Comparison of ENCODE assay signal across 20 cellular contexts in genomic region chr22:47030143-47030641, GRCh38.
DNase-seq lines count a peak whose midpoint lies in the region; ATAC-seq, FAIRE-seq and TF ChIP-seq lines count a peak whose summit lies in the region.
"Had no signal": no experiment of that assay in that cellular context is flagged by ENCODE, and none has a peak within 500 bp of the region (broad histone marks: within the 10 kb centered on the region; RNA-seq: fewer than 3 reads in every experiment).

No MANE protein-coding gene starts in this region.

- H4K20me1 ChIP-seq in GM23248 (ENCODE audit: insufficient read depth) (no peaks in the 10 kb centered on the region), astrocyte (ENCODE audit: insufficient read depth, low read length) (peaks cover 38% of the 10 kb centered on the region)

- H3K27ac ChIP-seq in GM23248 (peak overlapping the region; percentile 83), astrocyte (ENCODE audit: low read depth, low read length) (no peak overlapping the region), gastroesophageal sphincter (peak overlapping the region in 2 of 4 donors; percentile 35 to 50), prostate gland (peak overlapping the region; percentile 50 to 56), tibial artery (no peak overlapping the region), gastrocnemius medialis (no peak overlapping the region)

- TF ChIP-seq CTCF in astrocyte (IDR thresholded peaks at IDR 0.05; ENCODE audit: insufficient read depth, low read depth, low read length), result no peak
- no peak for TF ChIP-seq CTCF in gastroesophageal sphincter (IDR thresholded peaks at IDR 0.05)
- TF ChIP-seq CTCF in prostate gland (IDR thresholded peaks at IDR 0.05), result no peak
- TF ChIP-seq CTCF in natural killer cell (IDR thresholded peaks at IDR 0.05), result no peak
- no peak for TF ChIP-seq CTCF in tibial artery (IDR thresholded peaks at IDR 0.05)
- TF ChIP-seq CTCF in gastrocnemius medialis (IDR thresholded peaks at IDR 0.05 in 4 of 5, conservative IDR thresholded peaks at IDR 0.05 in 1 of 5), result no peak
- TF ChIP-seq CTCF in glutamatergic neuron (IDR thresholded peaks at IDR 0.05; ENCODE audit: partially characterized antibody, unreplicated experiment), result no peak

- FAIRE-seq in astrocyte (lab: Jason Lieb, UNC), result no peak
- FAIRE-seq: K562 had no signal

- DNase-seq in GM23248, result peak; percentile 81
- peak; percentile 18 for DNase-seq in astrocyte (ENCODE audit: low read depth)
- DNase-seq in prostate gland (ENCODE audit: low spot score), result no peak
- DNase-seq in natural killer cell, result no peak
- no peak for DNase-seq in tibial artery
- no peak for DNase-seq in gastrocnemius medialis
- DNase-seq in glutamatergic neuron, result no peak
- DNase-seq: activated CD4-positive, CD25-positive, alpha-beta regulatory T cell treated with anti-CD3 and anti-CD28 coated beads, Interleukin-2, amount 50 U/mL, for 72 hours; COR-L47; H7; NCI-H1048; NCI-H2171 treated with DMSO at 0.1 percent for 48 hours; stimulated activated CD4-positive, alpha-beta T cell treated with anti-CD3 and anti-CD28 coated beads, Interleukin-1b, Interleukin-23, amount 100 ng/mL, for 48 hours; stomach had no signal

- H3K9me3 ChIP-seq in GM23248 (ENCODE audit: low read depth) (no peaks in the 10 kb centered on the region), astrocyte (ENCODE audit: insufficient read depth, low read depth, low read length) (no peaks in the 10 kb centered on the region), gastroesophageal sphincter (no peaks in the 10 kb centered on the region), prostate gland (no peaks in the 10 kb centered on the region), tibial artery (no peaks in the 10 kb centered on the region), gastrocnemius medialis (no peaks in the 10 kb centered on the region)
- H3K9me3 ChIP-seq: stomach had no signal

- WGBS in GM23248 (ENCODE audit: low coverage in 1 of 2, low lambda C conversion rate in 2 of 2, missing lambda C conversion rate in 2 of 2), 2 experiments, result 16 to 18% methylated on average over 7 of the region's 7 CpGs
- WGBS in gastroesophageal sphincter (ENCODE audit: low coverage in 1 of 2), 2 donors, result 47 to 56% methylated on average over 6 to 7 of the region's 7 CpGs
- WGBS in prostate gland, result 46% methylated on average over 7 of the region's 7 CpGs

- no peaks in the 10 kb centered on the region for H3K79me2 ChIP-seq in GM23248 (ENCODE audit: insufficient read depth)
- H3K79me2 ChIP-seq in astrocyte (ENCODE audit: insufficient read depth, low read length), result no peaks in the 10 kb centered on the region

- H3K27ac Mint-ChIP-seq in astrocyte (ENCODE audit: unreplicated experiment), result no peak overlapping the region
- H3K27ac Mint-ChIP-seq in natural killer cell, result no peak overlapping the region
- no peak overlapping the region for H3K27ac Mint-ChIP-seq in glutamatergic neuron (ENCODE audit: unreplicated experiment)
- H3K27ac Mint-ChIP-seq: B cell; T-helper 2 cell treated with Interferon-gamma antibody and Interleukin-4, amounts not matched to agents 5 μg/mL and 100 μg/mL, for 36 hours had no signal

- H3K9me3 Mint-ChIP-seq in astrocyte (ENCODE audit: unreplicated experiment) (no peaks in the 10 kb centered on the region), natural killer cell (no peaks in the 10 kb centered on the region), glutamatergic neuron (ENCODE audit: unreplicated experiment) (peaks cover 5% of the 10 kb centered on the region)
- H3K9me3 Mint-ChIP-seq: central memory CD8-positive, alpha-beta T cell; T-helper 2 cell treated with Interferon-gamma antibody and Interleukin-4, amounts not matched to agents 5 μg/mL and 100 μg/mL, for 36 hours had no signal

- intact Hi-C loops in prostate gland (cut with DNase I) (no loop called here), natural killer cell (cut with micrococcal nuclease) (no loop called here), tibial artery (cut with DNase I; ENCODE audit: low total_unique reads) (no loop called here), gastrocnemius medialis (cut with DNase I; ENCODE audit: low total_unique reads) (no loop called here)

- H3K27me3 ChIP-seq in GM23248 (replicated peaks; ENCODE audit: insufficient read depth) (no peaks in the 10 kb centered on the region), astrocyte (ENCODE audit: insufficient read depth, low read length) (no peaks in the 10 kb centered on the region), gastroesophageal sphincter (no peaks in the 10 kb centered on the region), prostate gland (replicated peaks; ENCODE audit: insufficient read depth) (no peaks in the 10 kb centered on the region), tibial artery (no peaks in the 10 kb centered on the region), gastrocnemius medialis (no peaks in the 10 kb centered on the region)
- H3K27me3 ChIP-seq: stomach had no signal

- H3K4me1 ChIP-seq in GM23248 (ENCODE audit: insufficient read depth) (peaks cover 10% of the 10 kb centered on the region), astrocyte (ENCODE audit: insufficient read depth, low read length) (no peaks in the 10 kb centered on the region), gastroesophageal sphincter (peaks cover 0 to 30% (median 4%) of the 10 kb centered on the region in 3 donors), prostate gland (replicated peaks) (no peaks in the 10 kb centered on the region), tibial artery (peaks cover 0 to 6% (median 0%) of the 10 kb centered on the region in 4 donors), gastrocnemius medialis (no peaks in the 10 kb centered on the region)

- H3K4me3 ChIP-seq in GM23248 (peak overlapping the region; percentile 39; the same call in 1 of the 2 replicates), astrocyte (ENCODE audit: insufficient read depth, low read depth, low read length) (no peak overlapping the region), gastroesophageal sphincter (no peak overlapping the region), prostate gland (no peak overlapping the region), tibial artery (no peak overlapping the region), gastrocnemius medialis (no peak overlapping the region)
- H3K4me3 ChIP-seq: K562, stomach had no signal

- 0 out of 2 replicates have a peak, but pooled peaks cover 8% of the 10 kb centered on the region for H3F3A ChIP-seq in GM23248 (ENCODE audit: insufficient read depth)

- H3K9ac ChIP-seq in GM23248 (peak overlapping the region; percentile 75), astrocyte (ENCODE audit: low read length) (no peak overlapping the region)

- H3K36me3 ChIP-seq in GM23248 (ENCODE audit: low read depth) (no peaks in the 10 kb centered on the region), astrocyte (ENCODE audit: insufficient read depth, low read length) (no peaks in the 10 kb centered on the region), gastroesophageal sphincter (no peaks in the 10 kb centered on the region), prostate gland (no peaks in the 10 kb centered on the region), tibial artery (peaks cover 0 to 5% (median 0%) of the 10 kb centered on the region in 3 donors), gastrocnemius medialis (no peaks in the 10 kb centered on the region)
- H3K36me3 ChIP-seq: stomach had no signal

- no peaks in the 10 kb centered on the region for H3K9me2 ChIP-seq in GM23248 (ENCODE audit: insufficient read depth)

- ATAC-seq in gastroesophageal sphincter, result peak; percentile 26
- ATAC-seq in natural killer cell, result no peak
- no peak for ATAC-seq in gastrocnemius medialis
- ATAC-seq: K562, Panc1 had no signal

- TF ChIP-seq EP300 in gastroesophageal sphincter (IDR thresholded peaks at IDR 0.05), result no peak

- H3K4me1 Mint-ChIP-seq in astrocyte (ENCODE audit: low read depth, unreplicated experiment) (no peaks in the 10 kb centered on the region), natural killer cell (peaks cover 16 to 36% of the 10 kb centered on the region in 2 donors), glutamatergic neuron (ENCODE audit: low read depth, unreplicated experiment) (peaks cover 15% of the 10 kb centered on the region)

- in situ Hi-C loops in GM23248 (cut with MboI), result no loop called here
- in situ Hi-C loops in gastrocnemius medialis (cut with MboI; ENCODE audit: low sequenced_read_pairs in 4 of 4), result no loop called here

- no peak for TF ChIP-seq POLR2A in gastroesophageal sphincter (IDR thresholded peaks at IDR 0.05)
- no peak for TF ChIP-seq POLR2A in prostate gland (IDR thresholded peaks at IDR 0.05)
- no peak for TF ChIP-seq POLR2A in gastrocnemius medialis (IDR thresholded peaks at IDR 0.05)

- H2AFZ ChIP-seq in GM23248 (0 out of 2 replicates have a peak overlapping the region, but pooled peaks have one; percentile 15), astrocyte (ENCODE audit: low read depth, low read length) (no peak overlapping the region)

- H3K4me2 ChIP-seq in GM23248 (ENCODE audit: unreplicated experiment), result peak overlapping the region; percentile 71
- H3K4me2 ChIP-seq in astrocyte (ENCODE audit: low read length), result no peak overlapping the region

- no peak overlapping the region for H3K4me3 Mint-ChIP-seq in astrocyte (ENCODE audit: unreplicated experiment)
- H3K4me3 Mint-ChIP-seq in natural killer cell, result no peak overlapping the region
- no peak overlapping the region for H3K4me3 Mint-ChIP-seq in glutamatergic neuron (ENCODE audit: unreplicated experiment)
- H3K4me3 Mint-ChIP-seq: B cell; central memory CD8-positive, alpha-beta T cell; T-helper 2 cell treated with Interferon-gamma antibody and Interleukin-4, amounts not matched to agents 5 μg/mL and 100 μg/mL, for 36 hours had no signal

- H3K27me3 Mint-ChIP-seq in astrocyte (ENCODE audit: low read depth, unreplicated experiment), result no peaks in the 10 kb centered on the region
- H3K27me3 Mint-ChIP-seq in natural killer cell (ENCODE audit: low read depth in 2 of 2), result no peaks in the 10 kb centered on the region
- H3K27me3 Mint-ChIP-seq in glutamatergic neuron (ENCODE audit: unreplicated experiment), result peaks cover 6% of the 10 kb centered on the region
- H3K27me3 Mint-ChIP-seq: B cell; central memory CD8-positive, alpha-beta T cell had no signal

- H3K36me3 Mint-ChIP-seq in astrocyte (ENCODE audit: low read depth, unreplicated experiment) (peaks cover 3% of the 10 kb centered on the region), natural killer cell (no peaks in the 10 kb centered on the region), glutamatergic neuron (ENCODE audit: unreplicated experiment) (no peaks in the 10 kb centered on the region)

Comparison
In these comparisons a context has a peak if more than half of its experiments do, and no peak if none do; other contexts are left out.
1. DNase-seq: peak in GM23248 (single experiment) and astrocyte (single experiment); none in prostate gland (single experiment), natural killer cell (single experiment), tibial artery (0 of 2), gastrocnemius medialis (0 of 2) and glutamatergic neuron (single experiment).
2. H3K27ac ChIP-seq: peak in GM23248 (single experiment) and prostate gland (2 of 2); none in astrocyte (single experiment), tibial artery (0 of 2) and gastrocnemius medialis (0 of 4).